8 cellular contexts compared by ENCODE assay signal in the genomic region with DNA sequence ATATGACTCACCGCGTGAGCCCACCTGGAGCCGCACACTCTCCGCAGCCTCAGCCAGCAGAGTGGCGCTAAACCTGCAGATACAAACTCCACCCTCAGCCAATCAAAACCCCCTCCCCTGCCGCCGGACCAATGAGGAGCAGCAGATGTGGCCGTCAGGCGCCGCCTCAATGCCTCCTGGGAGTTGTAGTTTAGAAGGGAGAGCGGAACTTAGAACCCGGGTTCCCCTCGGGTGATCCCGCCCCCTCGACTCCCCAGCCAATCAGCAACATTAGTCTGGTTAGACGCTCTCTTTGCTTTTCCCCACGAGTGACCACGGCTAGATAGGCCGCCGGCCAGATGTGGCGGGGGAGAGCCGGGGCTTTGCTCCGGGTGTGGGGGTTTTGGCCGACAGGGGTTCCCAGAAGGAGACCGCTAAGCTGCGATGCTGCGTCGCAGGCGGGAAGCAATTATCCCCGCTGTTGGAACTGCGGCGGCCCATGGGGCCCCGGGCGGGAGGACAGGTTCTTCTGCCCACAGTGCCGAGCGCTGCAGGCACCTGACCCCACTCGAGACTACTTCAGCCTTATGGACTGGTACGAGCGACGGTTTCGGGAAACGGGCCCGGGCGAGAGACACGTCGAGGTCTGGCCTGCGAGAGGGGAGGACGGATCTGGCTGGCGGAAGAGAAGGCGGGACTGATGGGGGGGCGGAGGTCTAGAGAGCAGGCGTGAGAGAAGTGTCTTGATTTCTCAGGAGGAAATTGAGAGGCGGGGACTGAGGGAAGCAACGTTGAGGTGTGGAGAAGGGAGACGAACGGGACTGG. TPM values are rescaled to one million over a fixed set of nuclear protein-coding genes. Genes with fewer than 3 reads are reported as not detected.
DNase-seq lines count a peak whose midpoint lies in the region; ATAC-seq and TF ChIP-seq lines count a peak whose summit lies in the region.

Gene CHEK2, minus strand, starts transcription at position 63 of the 804 bp plus-strand sequence. CDS start 7,099 bp downstream, outside the sequence.
Gene HSCB, plus strand, starts transcription at position 282 of the 804 bp plus-strand sequence. Its CDS starts 57 bp downstream, at position 339.

- DNase-seq in EL (peak; percentile 100), H4 (ENCODE audit: low spot score) (peak; percentile 96), LoVo (ENCODE audit: low spot score) (peak; percentile 96), RWPE2 (ENCODE audit: low spot score) (peak; percentile 99), fibroblast of peridontal ligament (ENCODE audit: extremely low read depth) (peak; percentile 98), natural killer cell (peak; percentile 91)
- DNase-seq in activated effector memory CD4-positive, alpha-beta T cell treated with Interleukin-2 at 50 U/mL for 16 hours = peak; percentile 95
- DNase-seq in stimulated activated naive CD4-positive, alpha-beta T cell treated with Interleukin-2 at 50 U/mL for 16 hours (lab: John Stamatoyannopoulos, UW) = peak; percentile 99

- no peaks in the 10 kb centered on the region for H3K27me3 ChIP-seq in RWPE2 (ENCODE audit: insufficient read depth, poor library complexity, severe bottlenecking)

- H3K4me3 Mint-ChIP-seq in natural killer cell = peak within 1 kb of the TSS; percentile 89

- H3K4me1 Mint-ChIP-seq in natural killer cell = peaks cover 32 to 33% of the 10 kb centered on the region in 2 donors

- H3K27ac ChIP-seq in RWPE2 (ENCODE audit: poor library complexity, severe bottlenecking) = peak within 1 kb of the TSS; percentile 73

- no peaks in the 10 kb centered on the region for H3K9me3 Mint-ChIP-seq in natural killer cell

- peak; percentile 92 for ATAC-seq in RWPE2 (ENCODE audit: low read depth)
- ATAC-seq in natural killer cell = peak; percentile 94 to 98 (median 95)

- H3K36me3 ChIP-seq in RWPE2 (ENCODE audit: low read depth) = peaks cover 35% of the 10 kb centered on the region

- H3K4me3 ChIP-seq in RWPE2 (ENCODE audit: severe bottlenecking) = peak within 1 kb of the TSS; percentile 84

- intact Hi-C loops in natural killer cell (cut with micrococcal nuclease) = loop anchor here (1.0 to 5.0 kb wide), 3 partner anchors 30 to 87 kb away; partner anchors contain the start of gene CCDC117

- no peaks in the 10 kb centered on the region for H3K9me3 ChIP-seq in RWPE2 (ENCODE audit: severe bottlenecking)

- no peaks in the 10 kb centered on the region for H3K36me3 Mint-ChIP-seq in natural killer cell

- peak within 1 kb of the TSS; percentile 92 to 97 for H3K27ac Mint-ChIP-seq in natural killer cell

- H3K27me3 Mint-ChIP-seq in natural killer cell (ENCODE audit: low read depth in 2 of 2) = no peaks in the 10 kb centered on the region

- no peaks in the 10 kb centered on the region for H3K4me1 ChIP-seq in RWPE2 (ENCODE audit: insufficient read depth, poor library complexity, severe bottlenecking)

- TF ChIP-seq CTCF in RWPE2 (IDR thresholded peaks at IDR 0.05; ENCODE audit: poor library complexity, severe bottlenecking) = peak; percentile 39
- no peak for TF ChIP-seq CTCF in natural killer cell (IDR thresholded peaks at IDR 0.05)

RNA-seq across cellular contexts. Expression of gene CHEK2, which starts in this region (rescaled TPM):
- 22.9 and 24.8 TPM in 2 replicates for total RNA-seq in H4 (2014; rRNA removed; shearing (Covaris generic))
- total RNA-seq in natural killer cell = 10 to 100 TPM; 10.4 to 11.8 (median 11.4) TPM

RNA-seq across cellular contexts. Expression of gene HSCB, which starts in this region (rescaled TPM):
- 17.6 and 22.4 TPM in 2 replicates for total RNA-seq in H4 (2014; rRNA removed; shearing (Covaris generic))
- 10 to 100 TPM; 11.4 to 13.6 (median 12.3) TPM for total RNA-seq in natural killer cell

Comparison
In these comparisons a context has a peak if more than half of its experiments do, and no peak if none do; other contexts are left out.
1. Peak in every context shown above with its lines: DNase-seq, ATAC-seq, H3K4me3 ChIP-seq and H3K27ac ChIP-seq.